In the genomic region with DNA sequence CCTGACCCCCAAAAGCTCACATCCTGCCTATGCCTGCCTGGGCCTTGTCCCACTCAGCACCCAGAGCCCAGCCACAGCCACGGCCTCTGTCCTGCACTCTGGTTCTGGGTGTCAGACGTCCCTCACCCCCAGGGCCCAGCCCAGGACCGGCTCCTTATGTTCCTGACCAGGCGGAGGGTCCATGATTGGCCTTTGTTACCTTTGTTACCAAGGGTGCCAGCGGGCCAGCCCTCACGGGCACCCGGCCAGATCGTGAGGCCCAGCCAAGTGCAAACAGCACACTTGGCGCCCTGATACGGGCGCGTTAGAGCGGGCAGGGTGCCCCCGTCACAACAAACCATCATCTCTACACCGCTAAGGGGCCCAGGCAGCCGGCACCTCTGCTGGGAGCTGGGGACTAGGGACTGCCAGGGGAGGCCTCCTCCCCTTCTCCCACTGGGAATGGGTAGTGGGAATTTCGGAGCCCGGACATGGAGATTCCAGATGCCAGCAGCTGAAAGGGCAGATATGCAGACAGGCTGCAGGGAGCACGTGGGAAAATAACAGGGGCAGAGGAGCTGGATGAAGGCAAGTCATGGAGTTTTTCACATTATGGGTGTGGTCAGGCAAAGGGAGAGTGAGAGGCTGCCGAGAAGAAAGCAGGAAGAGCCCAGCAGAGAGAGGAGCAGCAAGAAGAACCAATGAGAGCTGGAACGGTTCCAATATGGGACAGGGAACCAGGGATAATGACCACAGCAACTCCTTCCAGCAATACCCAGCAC, we compare ENCODE assay signal across 11 cellular contexts. TPM values are rescaled to one million over a fixed set of nuclear protein-coding genes. Genes with fewer than 3 reads are reported as not detected.
A peak's percentile ranks its signal among the peaks of the same experiment; 100 is the strongest.
DNase-seq lines count a peak whose midpoint lies in the region; ATAC-seq, FAIRE-seq and TF ChIP-seq lines count a peak whose summit lies in the region.
"Had no signal": no experiment of that assay in that cellular context is flagged by ENCODE, and none has a peak within 500 bp of the region (broad histone marks: within the 10 kb centered on the region; RNA-seq: fewer than 3 reads in every experiment).

No MANE protein-coding gene starts in this region.

- POLR2A ChIA-PET in RWPE1 (lab: Yijun Ruan, JAX; ENCODE audit: low non-redundant PET), result no interaction called here
- POLR2A ChIA-PET in activated CD8-positive, alpha-beta T cell treated with anti-CD3 and anti-CD28 coated beads for 36 hours (lab: Charles Lee), result interaction anchor here (1.6 kb wide), 1 partner anchor 110 kb away, joined by 3 read pairs; no protein-coding TSS in a partner anchor

- peaks cover 0 to 52% (median 12%) of the 10 kb centered on the region in 9 donors for H3K36me3 ChIP-seq in heart right ventricle
- no peaks in the 10 kb centered on the region for H3K36me3 ChIP-seq in small intestine (ENCODE audit: control insufficient read depth in 2 of 2, insufficient read depth in 2 of 2, low read length in 2 of 2)
- no peaks in the 10 kb centered on the region for H3K36me3 ChIP-seq in testis (ENCODE audit: low read depth, missing control alignments)

- H3K4me1 Mint-ChIP-seq in activated CD8-positive, alpha-beta T cell treated with anti-CD3 and anti-CD28 coated beads for 36 hours (ENCODE audit: low read depth), result peaks cover 22% of the 10 kb centered on the region

- H3K4me3 Mint-ChIP-seq in activated CD8-positive, alpha-beta T cell treated with anti-CD3 and anti-CD28 coated beads for 36 hours, result no peak overlapping the region
- H3K4me3 Mint-ChIP-seq: naive B cell had no signal

- H3K9me3 Mint-ChIP-seq in activated CD8-positive, alpha-beta T cell treated with anti-CD3 and anti-CD28 coated beads for 36 hours, result no peaks in the 10 kb centered on the region
- H3K9me3 Mint-ChIP-seq: naive B cell had no signal

- no peak for TF ChIP-seq POLR2A in testis (IDR thresholded peaks at IDR 0.05)

- intact Hi-C loops in heart right ventricle (cut with DNase I) (loop anchor here in 2 of 10 donors (2.0 to 5.0 kb wide), 2 partner anchors 18 to 42 kb away; no protein-coding TSS in a partner anchor), testis (cut with DNase I; ENCODE audit: low total_unique reads) (no loop called here)
- intact Hi-C loops in activated CD8-positive, alpha-beta T cell treated with anti-CD3 and anti-CD28 coated beads for 36 hours (cut with micrococcal nuclease), result no loop called here

- H3K9me3 ChIP-seq in heart right ventricle, result no peaks in the 10 kb centered on the region
- H3K9me3 ChIP-seq in small intestine (ENCODE audit: control insufficient read depth, low read depth), result no peaks in the 10 kb centered on the region
- no peaks in the 10 kb centered on the region for H3K9me3 ChIP-seq in testis

- peak in 7 of 8 donors; percentile 16 to 68 (median 50) for ATAC-seq in heart right ventricle
- ATAC-seq in activated CD8-positive, alpha-beta T cell treated with anti-CD3 and anti-CD28 coated beads for 36 hours, result no peak
- no peak for ATAC-seq in HG03354 (IDR thresholded peaks at IDR 0.05; ENCODE audit: poor library complexity, severe bottlenecking, unreplicated experiment)

- 27 to 31% methylated on average over 21 of the region's 21 CpGs for WGBS in heart right ventricle, 2 donors
- WGBS in small intestine, 3 donors, result 26 to 40% (median 29%) methylated on average over 21 of the region's 21 CpGs
- 49 to 55% methylated on average over 7 to 20 of the region's 21 CpGs for WGBS in testis, 2 donors

- TF ChIP-seq CTCF in RWPE1 (conservative IDR thresholded peaks at IDR 0.05; ENCODE audit: low read depth), result no peak
- TF ChIP-seq CTCF in heart right ventricle (IDR thresholded peaks at IDR 0.05), result no peak
- TF ChIP-seq CTCF in activated CD8-positive, alpha-beta T cell treated with anti-CD3 and anti-CD28 coated beads for 36 hours (IDR thresholded peaks at IDR 0.05), result no peak
- no peak for TF ChIP-seq CTCF in testis (IDR thresholded peaks at IDR 0.05)

- DNase-seq in HUDEP-2 (lab: John Stamatoyannopoulos, UW; ENCODE audit: unreplicated experiment in 76 of 76) (peak in 73 of 76 experiments; percentile 33 to 89 (median 75)), RWPE1 (ENCODE audit: low spot score) (no peak), heart right ventricle (peak in 1 of 2 donors; percentile 72), small intestine (peak; percentile 65), testis (no peak)
- DNase-seq in activated CD8-positive, alpha-beta T cell treated with anti-CD3 and anti-CD28 coated beads for 36 hours, result no peak
- no peak for DNase-seq in activated CD8-positive, alpha-beta memory T cell treated with anti-CD3 and anti-CD28 coated beads, Interleukin-2, amount 50 U/mL, for 48 hours
- DNase-seq: activated naive CD4-positive, alpha-beta T cell; GF-D8; naive B cell had no signal

- H3K27me3 ChIP-seq in heart right ventricle, result no peaks in the 10 kb centered on the region
- H3K27me3 ChIP-seq in small intestine (ENCODE audit: control insufficient read depth in 2 of 2, insufficient read depth in 2 of 2, low read length in 2 of 2), result no peaks in the 10 kb centered on the region
- H3K27me3 ChIP-seq in testis, result no peaks in the 10 kb centered on the region

- no peak overlapping the region for H3K27ac Mint-ChIP-seq in activated CD8-positive, alpha-beta T cell treated with anti-CD3 and anti-CD28 coated beads for 36 hours

- no peak for FAIRE-seq in small intestine (lab: Jason Lieb, UNC)

- H3K36me3 Mint-ChIP-seq in activated CD8-positive, alpha-beta T cell treated with anti-CD3 and anti-CD28 coated beads for 36 hours (ENCODE audit: low read depth), result no peaks in the 10 kb centered on the region
- H3K36me3 Mint-ChIP-seq: naive B cell had no signal

- CTCF ChIA-PET in RWPE1 (lab: Yijun Ruan, JAX), result interaction anchor here (0.7 kb wide), 1 partner anchor 28 kb away, joined by 3 read pairs; no protein-coding TSS in a partner anchor
- CTCF ChIA-PET in activated CD8-positive, alpha-beta T cell treated with anti-CD3 and anti-CD28 coated beads for 36 hours (lab: Charles Lee), result no interaction called here

- no peaks in the 10 kb centered on the region for H3K27me3 Mint-ChIP-seq in activated CD8-positive, alpha-beta T cell treated with anti-CD3 and anti-CD28 coated beads for 36 hours
- H3K27me3 Mint-ChIP-seq: naive B cell had no signal

- H3K27ac ChIP-seq in RWPE1, result peak overlapping the region; percentile 18
- peak overlapping the region; percentile 84 to 99 (median 92) for H3K27ac ChIP-seq in heart right ventricle
- peak overlapping the region in 1 of 2 donors; percentile 55 for H3K27ac ChIP-seq in small intestine (ENCODE audit: low read depth in 1 of 2, low read length in 1 of 2)
- peak overlapping the region in 1 of 2 donors; percentile 11 for H3K27ac ChIP-seq in testis

- no peak overlapping the region for H3K4me3 ChIP-seq in heart right ventricle
- H3K4me3 ChIP-seq in small intestine (ENCODE audit: low read depth in 1 of 2, low read length in 2 of 2), result no peak overlapping the region
- no peak overlapping the region for H3K4me3 ChIP-seq in testis

- H3K4me1 ChIP-seq in heart right ventricle (peaks cover 57 to 100% (median 99%) of the 10 kb centered on the region in 9 donors), small intestine (ENCODE audit: control insufficient read depth in 2 of 2, insufficient read depth in 1 of 2, low read depth in 1 of 2, low read length in 1 of 2) (peaks cover 7% of the 10 kb centered on the region in 2 donors), testis (peaks cover 52% of the 10 kb centered on the region)

RNA-seq across cellular contexts. Expression of a gene that starts 22.1 kb away (rescaled TPM):
- total RNA-seq in heart right ventricle, result 100 to 1,000 TPM; 249 to 508 (median 320) TPM
- polyA plus RNA-seq in heart right ventricle, result 100 to 1,000 TPM; 221 to 276 TPM
- polyA plus RNA-seq in small intestine, result 10 to 100 TPM in 2 of 3 donors, 1 to 10 TPM in 1; 3.6 to 82.3 (median 15.1) TPM
- 10 to 100 TPM; 52.1 to 59.0 TPM for total RNA-seq in activated CD8-positive, alpha-beta T cell treated with anti-CD3 and anti-CD28 coated beads for 36 hours
- 10 to 100 TPM; 51.8 to 54.2 TPM for total RNA-seq in testis
- polyA plus RNA-seq in testis (ENCODE audit: insufficient read depth, low read depth, low replicate concordance), result 72.1 TPM

Comparison
In these comparisons a context has a peak if more than half of its experiments do, and no peak if none do; other contexts are left out.
1. DNase-seq: peak in HUDEP-2 (73 of 76) and small intestine (single experiment); none in RWPE1 (single experiment), activated CD8-positive, alpha-beta T cell treated with anti-CD3 and anti-CD28 coated beads for 36 hours (single experiment), activated CD8-positive, alpha-beta memory T cell treated with anti-CD3 and anti-CD28 coated beads, Interleukin-2, amount 50 U/mL, for 48 hours (single experiment) and testis (single experiment).
2. ATAC-seq: peak in heart right ventricle (7 of 8); none in activated CD8-positive, alpha-beta T cell treated with anti-CD3 and anti-CD28 coated beads for 36 hours (single experiment) and HG03354 (single experiment).
3. RNA of a gene that starts 22.1 kb away (total RNA-seq): 249 to 508 TPM in heart right ventricle; 52.1 to 59.0 TPM in activated CD8-positive, alpha-beta T cell treated with anti-CD3 and anti-CD28 coated beads for 36 hours and 51.8 to 54.2 TPM in testis; every median in the first group is over 4 times any median in the second.